2 cellular contexts compared by ENCODE assay signal in genomic region chr2:71785550-71785951, GRCh38.
TF ChIP-seq lines count a peak whose summit lies in the region.

No MANE protein-coding gene starts in this region.

TF ChIP-seq in A549, 52 proteins besides CTCF, POLR2A, EP300 and RAD21 (continued from another document):
- TF ChIP-seq HMGXB4 (CRISPR knock-in tag; IDR thresholded peaks at IDR 0.05; ENCODE audit: borderline replicate concordance) (no peak), NPAS2 (CRISPR knock-in tag; IDR thresholded peaks at IDR 0.05; ENCODE audit: borderline replicate concordance) (no peak), ESRRA (IDR thresholded peaks at IDR 0.05; ENCODE audit: borderline replicate concordance, low read length) (no peak), SMC3 (IDR thresholded peaks at IDR 0.05) (no peak), FOSB (CRISPR knock-in tag; IDR thresholded peaks at IDR 0.05) (no peak), NR3C1 (IDR thresholded peaks at IDR 0.05) (no peak), NFE2L2 (conservative IDR thresholded peaks at IDR 0.05; ENCODE audit: low read length) (no peak)

TF ChIP-seq in HCT116, 20 proteins besides CTCF, POLR2A, EP300 and RAD21:
- no peak for TF ChIP-seq SIN3A (IDR thresholded peaks at IDR 0.05; ENCODE audit: low read depth)
- TF ChIP-seq ZBTB33 (IDR thresholded peaks at IDR 0.05; ENCODE audit: extremely low read depth, insufficient replicate concordance, low read length): no peak
- no peak for TF ChIP-seq CEBPB (IDR thresholded peaks at IDR 0.05; ENCODE audit: low read depth)
- no peak for TF ChIP-seq ZFX (IDR thresholded peaks at IDR 0.05)
- TF ChIP-seq ZNF274 (IDR thresholded peaks at IDR 0.05; ENCODE audit: low read depth, low read length): no peak
- no peak for TF ChIP-seq REST (IDR thresholded peaks at IDR 0.05; ENCODE audit: low read depth)
- TF ChIP-seq FOSL1 (IDR thresholded peaks at IDR 0.05; ENCODE audit: low read depth): no peak
- no peak for TF ChIP-seq EGR1 (IDR thresholded peaks at IDR 0.05; ENCODE audit: low read depth)
- TF ChIP-seq JUND (IDR thresholded peaks at IDR 0.05): no peak
- TF ChIP-seq ATF3 (IDR thresholded peaks at IDR 0.05): no peak
- no peak for TF ChIP-seq TCF7L2 (IDR thresholded peaks at IDR 0.05; ENCODE audit: borderline replicate concordance, extremely low read depth, insufficient read depth, insufficient read length)
- TF ChIP-seq YY1 (IDR thresholded peaks at IDR 0.05; ENCODE audit: extremely low read depth, insufficient replicate concordance, low read depth, low read length): no peak
- TF ChIP-seq SP1 (IDR thresholded peaks at IDR 0.05; ENCODE audit: low read depth): no peak
- TF ChIP-seq EZH2phosphoT487 (IDR thresholded peaks at IDR 0.05; ENCODE audit: borderline replicate concordance): no peak
- no peak for TF ChIP-seq SRF (IDR thresholded peaks at IDR 0.05; ENCODE audit: low read depth)
- TF ChIP-seq POLR2AphosphoS5 (IDR thresholded peaks at IDR 0.05; ENCODE audit: low read depth, low read length): no peak
- no peak for TF ChIP-seq CBX3 (IDR thresholded peaks at IDR 0.05; ENCODE audit: low read depth)
- no peak for TF ChIP-seq EZH2 (IDR thresholded peaks at IDR 0.05)
